ENCODE assay signal across 25 cellular contexts in the genomic region with DNA sequence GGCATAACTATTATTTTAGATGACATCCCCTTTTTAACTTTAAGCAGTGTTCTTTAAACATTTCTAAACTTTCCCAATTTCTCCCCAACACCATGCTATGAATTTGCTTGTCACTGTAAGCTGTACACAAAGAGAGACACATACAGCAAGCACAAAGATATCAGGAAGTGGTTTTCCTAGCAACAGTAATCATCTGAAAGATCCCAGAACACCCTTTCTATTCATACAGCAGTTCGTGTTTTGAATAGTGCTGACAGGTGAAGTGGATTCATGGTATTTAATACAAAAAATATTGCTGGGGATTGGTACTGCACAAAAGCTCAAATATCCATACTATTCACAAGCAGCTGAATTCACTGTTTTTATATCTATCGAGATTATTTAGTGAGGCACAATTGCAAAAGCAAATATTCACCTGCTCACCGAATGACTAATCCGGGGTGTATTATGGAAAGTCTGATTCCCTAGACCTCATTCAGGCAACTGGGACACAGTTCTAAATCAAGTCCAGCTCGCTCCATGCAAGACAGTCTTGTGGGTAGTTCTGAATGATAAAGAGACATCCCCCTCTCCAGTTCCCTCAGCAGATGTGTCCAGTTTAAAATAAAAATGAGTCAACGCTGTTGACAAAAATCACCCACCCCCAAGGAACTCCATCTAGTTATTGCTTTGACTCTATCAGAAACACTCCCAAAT.
"Had no signal": no experiment of that assay in that cellular context is flagged by ENCODE, and none has a peak within 500 bp of the region (broad histone marks: within the 10 kb centered on the region; RNA-seq: fewer than 3 reads in every experiment).

No MANE protein-coding gene starts in this region.

- H3K27me3 ChIP-seq: sigmoid colon, stomach, tibial artery had no signal

- H3K9me3 Mint-ChIP-seq: activated B cell treated with CpG ODN at 0.5 μM for 24 hours; activated CD8-positive, alpha-beta T cell treated with anti-CD3 and anti-CD28 coated beads for 36 hours; T-helper 2 cell treated with Interferon-gamma antibody and Interleukin-4, amounts not matched to agents 5 μg/mL and 100 μg/mL, for 36 hours had no signal

- H3K4me1 Mint-ChIP-seq: activated B cell treated with CpG ODN at 0.5 μM for 24 hours; naive B cell; stimulated activated naive B cell treated with anti-CD40 and anti-IgM and Interleukin-4, amounts not matched to agents 10 μg/mL and 1 μg/mL and 100 μg/mL, for 72 hours had no signal

- H3K4me3 ChIP-seq: prostate gland, sigmoid colon, stomach, tibial artery had no signal

- H3K27ac ChIP-seq: prostate gland, sigmoid colon, stomach, tibial artery had no signal

- DNase-seq: activated B cell treated with CpG ODN at 0.5 μM for 24 hours; activated CD4-positive, alpha-beta T cell treated with anti-CD3 and anti-CD28 coated beads, Interleukin-2, amount 50 U/mL, for 1 hour; activated CD8-positive, alpha-beta T cell treated with anti-CD3 and anti-CD28 coated beads for 36 hours; activated gamma-delta T cell treated with Interleukin-2 at 50 U/mL for 16 hours; activated naive CD4-positive, alpha-beta T cell treated with anti-CD3 and anti-CD28 coated beads, Interleukin-2, amount 50 U/mL, for 16 hours; activated T-cell treated with anti-CD3 and anti-CD28 coated beads, Interleukin-2, amount 50 U/mL, for 4 hours; amniotic stem cell; effector memory CD4-positive, alpha-beta T cell; erythroblast; head of caudate nucleus; hippocampal formation; left cardiac atrium; left ventricle myocardium superior; naive B cell; retina; sigmoid colon; stimulated activated CD4-positive, alpha-beta T cell treated with anti-CD3 and anti-CD28 coated beads, Interleukin-15, amount 100 ng/mL, for 24 hours; stimulated activated CD4-positive, alpha-beta T cell treated with anti-CD3 and anti-CD28 coated beads, Interleukin-2, amount 100 ng/mL, for 24 hours; stimulated activated naive B cell treated with anti-CD40 and anti-IgM and Interleukin-4, amounts not matched to agents 10 μg/mL and 1 μg/mL and 100 μg/mL, for 72 hours; stomach; T-helper 1 cell; tibial artery had no signal

- H3K27ac Mint-ChIP-seq: activated B cell treated with CpG ODN at 0.5 μM for 24 hours; activated CD8-positive, alpha-beta T cell treated with anti-CD3 and anti-CD28 coated beads for 36 hours; activated T-helper 17 cell treated with anti-CD3 and anti-CD28 coated beads, Interleukin-2, amount 50 U/mL, for 72 hours; stimulated activated naive B cell treated with anti-CD40 and anti-IgM and Interleukin-4, amounts not matched to agents 10 μg/mL and 1 μg/mL and 100 μg/mL, for 72 hours; T-helper 2 cell treated with Interferon-gamma antibody and Interleukin-4, amounts not matched to agents 5 μg/mL and 100 μg/mL, for 36 hours had no signal

- H3K36me3 Mint-ChIP-seq: naive B cell; stimulated activated naive B cell treated with anti-CD40 and anti-IgM and Interleukin-4, amounts not matched to agents 10 μg/mL and 1 μg/mL and 100 μg/mL, for 72 hours had no signal

- H3K9me3 ChIP-seq: prostate gland, sigmoid colon, stomach, tibial artery had no signal

- H3K36me3 ChIP-seq: prostate gland, sigmoid colon, stomach, tibial artery had no signal

- H3K4me1 ChIP-seq: prostate gland, sigmoid colon, stomach, tibial artery had no signal

- H3K4me3 Mint-ChIP-seq: activated B cell treated with CpG ODN at 0.5 μM for 24 hours; activated CD8-positive, alpha-beta T cell treated with anti-CD3 and anti-CD28 coated beads for 36 hours; activated T-cell treated with anti-CD3 and anti-CD28 coated beads, Interleukin-2, amount 50 U/mL, for 4 hours; activated T-helper 17 cell treated with anti-CD3 and anti-CD28 coated beads, Interleukin-2, amount 50 U/mL, for 72 hours; naive B cell; stimulated activated naive B cell treated with anti-CD40 and anti-IgM and Interleukin-4, amounts not matched to agents 10 μg/mL and 1 μg/mL and 100 μg/mL, for 72 hours; T-helper 2 cell treated with Interferon-gamma antibody and Interleukin-4, amounts not matched to agents 5 μg/mL and 100 μg/mL, for 36 hours had no signal
